Comparison of ENCODE assay signal across 14 cellular contexts in the genomic region with DNA sequence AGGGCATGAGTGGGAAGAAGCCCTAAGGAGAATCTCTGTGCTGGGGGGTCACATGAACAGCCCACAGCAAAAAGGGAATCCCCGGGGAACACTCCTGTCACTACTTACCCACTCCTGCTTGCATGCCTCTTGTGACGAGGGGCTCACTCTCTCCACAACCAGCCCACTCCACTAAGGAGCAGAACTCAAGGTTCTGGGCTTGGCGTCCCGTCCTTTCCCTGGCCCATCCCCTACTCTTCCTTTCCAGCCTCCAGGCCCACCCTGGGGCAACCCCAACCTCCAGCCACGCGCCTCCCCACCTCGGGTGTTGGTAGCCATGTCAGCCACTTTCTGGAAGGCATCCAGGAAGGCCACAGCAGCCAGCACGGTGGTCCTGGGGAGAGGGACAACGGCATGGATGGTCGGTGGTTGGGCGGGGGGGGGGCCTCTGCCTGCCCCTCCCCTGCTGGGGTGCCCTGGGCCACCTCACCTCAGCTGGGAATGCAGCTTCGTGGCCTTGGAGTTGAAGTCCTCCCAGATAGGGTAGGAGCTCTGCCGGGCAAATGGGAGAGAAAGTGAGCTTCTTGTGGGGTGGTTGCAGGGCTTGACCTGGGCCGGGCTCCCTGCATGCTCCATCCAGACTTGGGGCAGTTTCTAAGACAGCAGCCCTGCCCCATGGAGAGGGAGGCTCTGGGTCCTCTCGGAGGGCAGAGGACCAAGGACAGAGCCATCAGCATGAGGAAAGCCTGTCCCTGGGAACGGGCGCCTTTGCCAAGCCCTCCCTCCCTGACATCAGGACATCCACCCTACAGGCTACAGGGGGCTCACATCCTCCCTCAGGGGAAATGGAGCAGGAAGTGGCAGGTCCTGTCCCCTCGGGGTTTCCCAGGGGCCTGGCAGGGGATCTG. TPM values are rescaled to one million over a fixed set of nuclear protein-coding genes. Genes with fewer than 3 reads are reported as not detected.
DNase-seq lines count a peak whose midpoint lies in the region; ATAC-seq and TF ChIP-seq lines count a peak whose summit lies in the region.
"Had no signal": no experiment of that assay in that cellular context is flagged by ENCODE, and none has a peak within 500 bp of the region (broad histone marks: within the 10 kb centered on the region; RNA-seq: fewer than 3 reads in every experiment).

No MANE protein-coding gene starts in this region.

- H2BK12ac ChIP-seq in trophoblast cell (ENCODE audit: low read length) = no peak overlapping the region

- no peak overlapping the region for H4K91ac ChIP-seq in trophoblast cell (ENCODE audit: low read depth, low read length)

- H2BK5ac ChIP-seq in trophoblast cell (ENCODE audit: low read depth, low read length, poor library complexity) = no peak overlapping the region

- no peak overlapping the region for H2BK120ac ChIP-seq in trophoblast cell (ENCODE audit: insufficient read depth, low read length, poor library complexity)

- H4K8ac ChIP-seq in trophoblast cell (ENCODE audit: low read depth, low read length) = peak overlapping the region; percentile 3

- peak overlapping the region in 1 of 2 donors; percentile 6 for H3K4me3 Mint-ChIP-seq in stimulated activated naive CD8-positive, alpha-beta T cell treated with anti-CD3 and anti-CD28 coated beads, Interleukin-15, amount 100 ng/mL, for 72 hours
- H3K4me3 Mint-ChIP-seq: natural killer cell treated with Interleukin-12 subunit alpha and Interleukin-12 subunit beta and Interleukin-15 and Interleukin-18, amount 100 ng/mL, for 72 hours had no signal

- H3K27me3 ChIP-seq in heart right ventricle (peaks cover 0 to 9% (median 0%) of the 10 kb centered on the region in 7 donors), trophoblast cell (ENCODE audit: insufficient read depth, low read length) (no peaks in the 10 kb centered on the region)

- peaks cover 45% of the 10 kb centered on the region for H3K4me1 Mint-ChIP-seq in stimulated activated naive CD8-positive, alpha-beta T cell treated with anti-CD3 and anti-CD28 coated beads, Interleukin-15, amount 100 ng/mL, for 72 hours

- peaks cover 10% of the 10 kb centered on the region for H3K79me1 ChIP-seq in trophoblast cell (ENCODE audit: low read length)

- ATAC-seq in stimulated activated naive CD8-positive, alpha-beta T cell treated with anti-CD3 and anti-CD28 coated beads, Interleukin-15, amount 100 ng/mL, for 72 hours = no peak
- no peak for ATAC-seq in stimulated activated naive CD8-positive, alpha-beta T cell treated with anti-CD3 and anti-CD28 coated beads, Interleukin-15, Interleukin-2, amounts not matched to agents 100 U/mL and 50 U/mL, for 24 hours
- peak in 4 of 8 donors; percentile 4 to 21 (median 12) for ATAC-seq in heart right ventricle
- ATAC-seq: natural killer cell treated with Interleukin-12 subunit alpha and Interleukin-12 subunit beta and Interleukin-15 and Interleukin-18, amount 100 ng/mL, for 72 hours had no signal

- H3K9me3 ChIP-seq in heart right ventricle (no peaks in the 10 kb centered on the region), trophoblast cell (ENCODE audit: insufficient read depth, low read depth, low read length) (peaks cover 3% of the 10 kb centered on the region)

- H2AFZ ChIP-seq in trophoblast cell (ENCODE audit: insufficient read depth, low read length, poor library complexity) = no peak overlapping the region

- H3K4me3 ChIP-seq in heart right ventricle (peak overlapping the region in 1 of 10 donors; percentile 6), trophoblast cell (ENCODE audit: low read depth, low read length) (no peak overlapping the region)
- H3K4me3 ChIP-seq: GM12878 had no signal

- no peaks in the 10 kb centered on the region for H3K27me3 Mint-ChIP-seq in stimulated activated naive CD8-positive, alpha-beta T cell treated with anti-CD3 and anti-CD28 coated beads, Interleukin-15, amount 100 ng/mL, for 72 hours

- H3K79me2 ChIP-seq in trophoblast cell (ENCODE audit: control insufficient read depth, insufficient read depth, low read length, poor library complexity) = peaks cover 33% of the 10 kb centered on the region

- WGBS in heart right ventricle, 2 donors = 57 to 66% methylated on average over 18 of the region's 18 CpGs
- WGBS in trophoblast cell (ENCODE audit: extremely low coverage, insufficient coverage, insufficient read length) = no CpG with 5 or more reads among the region's 18 CpGs

- H3K36me3 ChIP-seq in heart right ventricle = peaks cover 0 to 44% (median 18%) of the 10 kb centered on the region in 9 donors
- peaks cover 54 to 57% of the 10 kb centered on the region in 2 experiments for H3K36me3 ChIP-seq in trophoblast cell (ENCODE audit: control insufficient read depth in 1 of 2, insufficient read depth in 2 of 2, low read length in 2 of 2)

- no peak for TF ChIP-seq CTCF in heart right ventricle (IDR thresholded peaks at IDR 0.05)

- intact Hi-C loops in heart right ventricle (cut with DNase I) = loop anchor here in 9 of 10 donors (2.0 to 10.0 kb wide), 5 partner anchors 57 to 92 kb away; no protein-coding TSS in a partner anchor

- peaks cover 35 to 77% (median 50%) of the 10 kb centered on the region in 9 donors for H3K4me1 ChIP-seq in heart right ventricle
- peaks cover 32% of the 10 kb centered on the region in 2 experiments for H3K4me1 ChIP-seq in trophoblast cell (ENCODE audit: control insufficient read depth in 1 of 2, insufficient read depth in 2 of 2, low read length in 2 of 2)

- H3K9me3 Mint-ChIP-seq in stimulated activated naive CD8-positive, alpha-beta T cell treated with anti-CD3 and anti-CD28 coated beads, Interleukin-15, amount 100 ng/mL, for 72 hours = no peaks in the 10 kb centered on the region
- H3K9me3 Mint-ChIP-seq: natural killer cell treated with Interleukin-12 subunit alpha and Interleukin-12 subunit beta and Interleukin-15 and Interleukin-18, amount 100 ng/mL, for 72 hours had no signal

- H3K4ac ChIP-seq in trophoblast cell (ENCODE audit: low read depth, low read length) = no peak overlapping the region

- H4K12ac ChIP-seq in trophoblast cell (ENCODE audit: low read depth, low read length) = no peak overlapping the region

- DNase-seq in stimulated activated naive CD8-positive, alpha-beta T cell treated with anti-CD3 and anti-CD28 coated beads, Interleukin-15, amount 100 ng/mL, for 72 hours = no peak
- no peak for DNase-seq in stimulated activated naive CD8-positive, alpha-beta T cell treated with anti-CD3 and anti-CD28 coated beads, Interleukin-15, Interleukin-2, amounts not matched to agents 100 U/mL and 50 U/mL, for 24 hours
- DNase-seq in heart right ventricle (peak in 1 of 2 donors; percentile 39), trophoblast cell (no peak), T-helper 1 cell (no peak), NCI-H128 (lab: John Stamatoyannopoulos, UW; ENCODE audit: unreplicated experiment) (no peak), NCI-H1694 (lab: John Stamatoyannopoulos, UW) (no peak)
- no peak for DNase-seq in NK-92 treated with Interleukin-12 subunit alpha and Interleukin-12 subunit beta, amount 100 ng/mL, for 24 hours (lab: John Stamatoyannopoulos, UW)
- DNase-seq: NCI-H345; SIG-M5; stimulated activated naive CD4-positive, alpha-beta T cell had no signal

- no peak overlapping the region for H3K4me2 ChIP-seq in trophoblast cell (ENCODE audit: low read length)

- peak overlapping the region; percentile 1 for H3K18ac ChIP-seq in trophoblast cell (ENCODE audit: low read length)

- H3K27ac Mint-ChIP-seq in stimulated activated naive CD8-positive, alpha-beta T cell treated with anti-CD3 and anti-CD28 coated beads, Interleukin-15, amount 100 ng/mL, for 72 hours = peak overlapping the region; percentile 25 to 76
- H3K27ac Mint-ChIP-seq: natural killer cell treated with Interleukin-12 subunit alpha and Interleukin-12 subunit beta and Interleukin-15 and Interleukin-18, amount 100 ng/mL, for 72 hours had no signal

- no peak overlapping the region for H3K14ac ChIP-seq in trophoblast cell (ENCODE audit: low read length)

- H3K23ac ChIP-seq in trophoblast cell (ENCODE audit: low read length) = no peak overlapping the region

- H3K27ac ChIP-seq in heart right ventricle (peak overlapping the region in 8 of 10 donors; percentile 5 to 64 (median 55)), trophoblast cell (ENCODE audit: low read depth, low read length) (no peak overlapping the region)
- H3K27ac ChIP-seq: epithelial cell of prostate had no signal

- peak overlapping the region; percentile 13 for H2AK5ac ChIP-seq in trophoblast cell (ENCODE audit: low read length)

- H3K9ac ChIP-seq in trophoblast cell (ENCODE audit: low read length) = no peak overlapping the region

RNA-seq across cellular contexts. Expression of a gene that starts 5.1 kb away (rescaled TPM):
- 100 to 1,000 TPM in 2 of 10 donors, 10 to 100 TPM in 8; 39.8 to 121 (median 62.1) TPM for total RNA-seq in heart right ventricle
- polyA plus RNA-seq in heart right ventricle = 10 to 100 TPM; 39.0 to 39.7 TPM
- polyA plus RNA-seq in trophoblast cell (2013) = 164 and 171 TPM in 2 replicates

RNA-seq across cellular contexts. Expression of a gene that starts 34.4 kb away (rescaled TPM):
- total RNA-seq in heart right ventricle = 1 to 10 TPM in 8 of 10 donors, under 1 TPM in 2; 0.37 to 4.4 (median 2.1) TPM
- polyA plus RNA-seq in heart right ventricle = 1 to 10 TPM in 1 of 2 donors, under 1 TPM in 1; 0.72 to 2.7 TPM
- 0.15 and 0.18 TPM in 2 replicates for polyA plus RNA-seq in trophoblast cell (2013)
- total RNA-seq: GM12878 had no signal
